1 cellular context compared by ENCODE assay signal in the genomic region with DNA sequence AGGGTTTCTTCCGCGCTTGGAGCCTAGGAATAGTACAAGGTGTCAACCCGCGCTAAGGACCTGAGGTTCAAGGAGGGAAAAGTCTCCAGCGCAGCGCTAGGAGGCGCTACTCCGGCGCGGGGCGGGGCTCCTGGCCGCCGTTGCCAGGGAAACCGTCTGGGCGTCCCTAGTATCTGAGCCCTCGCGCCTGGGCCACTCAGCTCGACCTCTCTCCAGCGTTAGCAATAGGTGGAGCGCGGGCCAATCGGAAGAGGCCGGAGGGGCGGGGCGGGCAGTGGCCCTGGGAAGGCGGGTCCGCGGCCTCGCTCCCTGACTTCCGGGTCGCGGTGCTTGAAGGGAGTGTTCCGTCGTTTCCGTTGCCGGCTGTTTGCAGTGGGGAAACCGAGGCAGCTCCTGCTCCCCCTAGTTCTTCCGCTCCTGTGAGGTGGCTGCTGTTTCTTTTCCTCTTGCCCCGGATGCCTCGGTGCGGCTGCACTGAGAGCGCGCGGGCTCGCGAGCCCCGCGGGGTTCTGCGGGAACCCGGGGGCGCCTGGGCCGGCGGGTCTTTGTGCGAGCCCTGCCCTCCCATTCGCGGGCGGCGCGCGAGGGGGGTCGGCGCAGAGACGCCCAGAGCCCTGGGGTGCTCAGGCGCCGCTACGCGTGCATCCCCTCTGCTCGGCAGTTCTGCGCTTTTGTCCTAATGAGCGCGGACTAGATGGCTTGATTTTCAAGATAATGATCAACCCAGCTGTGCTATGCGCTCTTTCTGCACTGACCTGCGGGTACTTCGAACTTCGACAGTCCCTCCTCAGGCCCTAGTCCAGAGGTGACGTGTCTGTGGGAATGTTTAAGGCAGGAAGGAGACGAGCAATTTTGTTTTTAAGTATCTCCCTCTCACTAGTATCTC.
TF ChIP-seq lines count a peak whose summit lies in the region.

A gene with protein sequence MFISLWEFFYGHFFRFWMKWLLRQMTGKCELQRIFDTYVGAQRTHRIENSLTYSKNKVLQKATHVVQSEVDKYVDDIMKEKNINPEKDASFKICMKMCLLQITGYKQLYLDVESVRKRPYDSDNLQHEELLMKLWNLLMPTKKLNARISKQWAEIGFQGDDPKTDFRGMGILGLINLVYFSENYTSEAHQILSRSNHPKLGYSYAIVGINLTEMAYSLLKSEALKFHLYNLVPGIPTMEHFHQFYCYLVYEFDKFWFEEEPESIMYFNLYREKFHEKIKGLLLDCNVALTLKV (plus strand): TSS at position 312 of the 886 bp plus-strand sequence. CDS start 1,261 bp downstream, outside the sequence.

TF ChIP-seq in K562, 482 proteins besides CTCF, POLR2A, EP300 and RAD21 (continued from another document and continues in another):
- no peak for TF ChIP-seq ZNF165 (CRISPR knock-in tag; IDR thresholded peaks at IDR 0.05; ENCODE audit: borderline replicate concordance)
- TF ChIP-seq ZC3H11A (IDR thresholded peaks at IDR 0.05; ENCODE audit: low read depth, low read length): 0 out of 2 replicates have a peak, but pooled peaks have one; percentile 27
- TF ChIP-seq DACH1 (IDR thresholded peaks at IDR 0.05; ENCODE audit: partially characterized antibody): peak; percentile 72
- TF ChIP-seq KLF1 (tag; IDR thresholded peaks at IDR 0.05): peak; percentile 93
- TF ChIP-seq, protein P1, sequence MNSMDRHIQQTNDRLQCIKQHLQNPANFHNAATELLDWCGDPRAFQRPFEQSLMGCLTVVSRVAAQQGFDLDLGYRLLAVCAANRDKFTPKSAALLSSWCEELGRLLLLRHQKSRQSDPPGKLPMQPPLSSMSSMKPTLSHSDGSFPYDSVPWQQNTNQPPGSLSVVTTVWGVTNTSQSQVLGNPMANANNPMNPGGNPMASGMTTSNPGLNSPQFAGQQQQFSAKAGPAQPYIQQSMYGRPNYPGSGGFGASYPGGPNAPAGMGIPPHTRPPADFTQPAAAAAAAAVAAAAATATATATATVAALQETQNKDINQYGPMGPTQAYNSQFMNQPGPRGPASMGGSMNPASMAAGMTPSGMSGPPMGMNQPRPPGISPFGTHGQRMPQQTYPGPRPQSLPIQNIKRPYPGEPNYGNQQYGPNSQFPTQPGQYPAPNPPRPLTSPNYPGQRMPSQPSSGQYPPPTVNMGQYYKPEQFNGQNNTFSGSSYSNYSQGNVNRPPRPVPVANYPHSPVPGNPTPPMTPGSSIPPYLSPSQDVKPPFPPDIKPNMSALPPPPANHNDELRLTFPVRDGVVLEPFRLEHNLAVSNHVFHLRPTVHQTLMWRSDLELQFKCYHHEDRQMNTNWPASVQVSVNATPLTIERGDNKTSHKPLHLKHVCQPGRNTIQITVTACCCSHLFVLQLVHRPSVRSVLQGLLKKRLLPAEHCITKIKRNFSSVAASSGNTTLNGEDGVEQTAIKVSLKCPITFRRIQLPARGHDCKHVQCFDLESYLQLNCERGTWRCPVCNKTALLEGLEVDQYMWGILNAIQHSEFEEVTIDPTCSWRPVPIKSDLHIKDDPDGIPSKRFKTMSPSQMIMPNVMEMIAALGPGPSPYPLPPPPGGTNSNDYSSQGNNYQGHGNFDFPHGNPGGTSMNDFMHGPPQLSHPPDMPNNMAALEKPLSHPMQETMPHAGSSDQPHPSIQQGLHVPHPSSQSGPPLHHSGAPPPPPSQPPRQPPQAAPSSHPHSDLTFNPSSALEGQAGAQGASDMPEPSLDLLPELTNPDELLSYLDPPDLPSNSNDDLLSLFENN (IDR thresholded peaks at IDR 0.05; ENCODE audit: low read depth in 2 of 2, low read length in 2 of 2): no peak
- no peak for TF ChIP-seq FOXK1 (CRISPR knock-in tag; IDR thresholded peaks at IDR 0.05; ENCODE audit: borderline replicate concordance)
- no peak for TF ChIP-seq TCF3 (CRISPR knock-in tag; IDR thresholded peaks at IDR 0.05)
- 0 out of 2 replicates have a peak, but pooled peaks have one; percentile 25 for TF ChIP-seq DMBX1 (CRISPR knock-in tag; IDR thresholded peaks at IDR 0.05; ENCODE audit: borderline replicate concordance)
- TF ChIP-seq, protein P2, sequence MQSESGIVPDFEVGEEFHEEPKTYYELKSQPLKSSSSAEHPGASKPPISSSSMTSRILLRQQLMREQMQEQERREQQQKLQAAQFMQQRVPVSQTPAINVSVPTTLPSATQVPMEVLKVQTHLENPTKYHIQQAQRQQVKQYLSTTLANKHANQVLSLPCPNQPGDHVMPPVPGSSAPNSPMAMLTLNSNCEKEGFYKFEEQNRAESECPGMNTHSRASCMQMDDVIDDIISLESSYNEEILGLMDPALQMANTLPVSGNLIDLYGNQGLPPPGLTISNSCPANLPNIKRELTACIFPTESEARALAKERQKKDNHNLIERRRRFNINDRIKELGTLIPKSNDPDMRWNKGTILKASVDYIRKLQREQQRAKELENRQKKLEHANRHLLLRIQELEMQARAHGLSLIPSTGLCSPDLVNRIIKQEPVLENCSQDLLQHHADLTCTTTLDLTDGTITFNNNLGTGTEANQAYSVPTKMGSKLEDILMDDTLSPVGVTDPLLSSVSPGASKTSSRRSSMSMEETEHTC (IDR thresholded peaks at IDR 0.05): no peak
- TF ChIP-seq, protein P3, sequence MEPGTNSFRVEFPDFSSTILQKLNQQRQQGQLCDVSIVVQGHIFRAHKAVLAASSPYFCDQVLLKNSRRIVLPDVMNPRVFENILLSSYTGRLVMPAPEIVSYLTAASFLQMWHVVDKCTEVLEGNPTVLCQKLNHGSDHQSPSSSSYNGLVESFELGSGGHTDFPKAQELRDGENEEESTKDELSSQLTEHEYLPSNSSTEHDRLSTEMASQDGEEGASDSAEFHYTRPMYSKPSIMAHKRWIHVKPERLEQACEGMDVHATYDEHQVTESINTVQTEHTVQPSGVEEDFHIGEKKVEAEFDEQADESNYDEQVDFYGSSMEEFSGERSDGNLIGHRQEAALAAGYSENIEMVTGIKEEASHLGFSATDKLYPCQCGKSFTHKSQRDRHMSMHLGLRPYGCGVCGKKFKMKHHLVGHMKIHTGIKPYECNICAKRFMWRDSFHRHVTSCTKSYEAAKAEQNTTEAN (CRISPR knock-in tag; IDR thresholded peaks at IDR 0.05): peak; percentile 63; the same call in 1 of the 2 replicates
- TF ChIP-seq NCOA6 (IDR thresholded peaks at IDR 0.05): peak; percentile 21; the same call in 1 of the 2 replicates
- peak; percentile 78 to 81 for TF ChIP-seq NRF1 (conservative IDR thresholded peaks at IDR 0.05 in 1 of 2, IDR thresholded peaks at IDR 0.05 in 1 of 2)
- TF ChIP-seq ZNF76 (CRISPR knock-in tag; IDR thresholded peaks at IDR 0.05; ENCODE audit: borderline replicate concordance): no peak
- TF ChIP-seq PML (IDR thresholded peaks at IDR 0.05; ENCODE audit: low read length): peak; percentile 27; the same call in 1 of the 2 replicates
- TF ChIP-seq XRCC3 (IDR thresholded peaks at IDR 0.05): no peak
- no peak for TF ChIP-seq CBX8 (IDR thresholded peaks at IDR 0.05; ENCODE audit: borderline replicate concordance, extremely low read depth, low read depth, low read length, poor library complexity, severe bottlenecking)
- no peak for TF ChIP-seq NR1H2 (CRISPR knock-in tag; IDR thresholded peaks at IDR 0.05)
- TF ChIP-seq, protein P4, sequence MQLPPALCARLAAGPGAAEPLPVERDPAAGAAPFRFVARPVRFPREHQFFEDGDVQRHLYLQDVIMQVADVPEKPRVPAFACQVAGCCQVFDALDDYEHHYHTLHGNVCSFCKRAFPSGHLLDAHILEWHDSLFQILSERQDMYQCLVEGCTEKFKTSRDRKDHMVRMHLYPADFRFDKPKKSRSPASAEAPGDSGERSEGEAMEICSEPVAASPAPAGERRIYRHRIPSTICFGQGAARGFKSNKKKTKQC (CRISPR knock-in tag; IDR thresholded peaks at IDR 0.05): no peak
- peak; percentile 41 for TF ChIP-seq CCNT2 (IDR thresholded peaks at IDR 0.05; ENCODE audit: borderline replicate concordance, extremely low read depth, insufficient read length, low read depth, low read length)
- TF ChIP-seq, protein P5, sequence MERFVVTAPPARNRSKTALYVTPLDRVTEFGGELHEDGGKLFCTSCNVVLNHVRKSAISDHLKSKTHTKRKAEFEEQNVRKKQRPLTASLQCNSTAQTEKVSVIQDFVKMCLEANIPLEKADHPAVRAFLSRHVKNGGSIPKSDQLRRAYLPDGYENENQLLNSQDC (CRISPR knock-in tag; IDR thresholded peaks at IDR 0.05): no peak
- TF ChIP-seq ELF4 (CRISPR knock-in tag; IDR thresholded peaks at IDR 0.05): no peak
- TF ChIP-seq PHF21A (IDR thresholded peaks at IDR 0.05; ENCODE audit: borderline replicate concordance, low read depth): no peak
- 0 out of 2 replicates have a peak, but pooled peaks have one; percentile 6 for TF ChIP-seq EGR1 (conservative IDR thresholded peaks at IDR 0.05)
- no peak for TF ChIP-seq YBX1 (IDR thresholded peaks at IDR 0.05)
- TF ChIP-seq TBP (optimal IDR thresholded peaks at IDR 0.05; ENCODE audit: low read depth, low read length): peak; percentile 66
- TF ChIP-seq, protein P6, sequence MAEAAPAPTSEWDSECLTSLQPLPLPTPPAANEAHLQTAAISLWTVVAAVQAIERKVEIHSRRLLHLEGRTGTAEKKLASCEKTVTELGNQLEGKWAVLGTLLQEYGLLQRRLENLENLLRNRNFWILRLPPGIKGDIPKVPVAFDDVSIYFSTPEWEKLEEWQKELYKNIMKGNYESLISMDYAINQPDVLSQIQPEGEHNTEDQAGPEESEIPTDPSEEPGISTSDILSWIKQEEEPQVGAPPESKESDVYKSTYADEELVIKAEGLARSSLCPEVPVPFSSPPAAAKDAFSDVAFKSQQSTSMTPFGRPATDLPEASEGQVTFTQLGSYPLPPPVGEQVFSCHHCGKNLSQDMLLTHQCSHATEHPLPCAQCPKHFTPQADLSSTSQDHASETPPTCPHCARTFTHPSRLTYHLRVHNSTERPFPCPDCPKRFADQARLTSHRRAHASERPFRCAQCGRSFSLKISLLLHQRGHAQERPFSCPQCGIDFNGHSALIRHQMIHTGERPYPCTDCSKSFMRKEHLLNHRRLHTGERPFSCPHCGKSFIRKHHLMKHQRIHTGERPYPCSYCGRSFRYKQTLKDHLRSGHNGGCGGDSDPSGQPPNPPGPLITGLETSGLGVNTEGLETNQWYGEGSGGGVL (CRISPR knock-in tag; IDR thresholded peaks at IDR 0.05): no peak
- TF ChIP-seq, protein P7, sequence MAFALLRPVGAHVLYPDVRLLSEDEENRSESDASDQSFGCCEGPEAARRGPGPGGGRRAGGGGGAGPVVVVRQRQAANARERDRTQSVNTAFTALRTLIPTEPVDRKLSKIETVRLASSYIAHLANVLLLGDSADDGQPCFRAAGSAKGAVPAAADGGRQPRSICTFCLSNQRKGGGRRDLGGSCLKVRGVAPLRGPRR (CRISPR knock-in tag; IDR thresholded peaks at IDR 0.05): no peak
- TF ChIP-seq STAG1 (CRISPR knock-in tag; IDR thresholded peaks at IDR 0.05; ENCODE audit: borderline replicate concordance): no peak
- TF ChIP-seq, protein P8, sequence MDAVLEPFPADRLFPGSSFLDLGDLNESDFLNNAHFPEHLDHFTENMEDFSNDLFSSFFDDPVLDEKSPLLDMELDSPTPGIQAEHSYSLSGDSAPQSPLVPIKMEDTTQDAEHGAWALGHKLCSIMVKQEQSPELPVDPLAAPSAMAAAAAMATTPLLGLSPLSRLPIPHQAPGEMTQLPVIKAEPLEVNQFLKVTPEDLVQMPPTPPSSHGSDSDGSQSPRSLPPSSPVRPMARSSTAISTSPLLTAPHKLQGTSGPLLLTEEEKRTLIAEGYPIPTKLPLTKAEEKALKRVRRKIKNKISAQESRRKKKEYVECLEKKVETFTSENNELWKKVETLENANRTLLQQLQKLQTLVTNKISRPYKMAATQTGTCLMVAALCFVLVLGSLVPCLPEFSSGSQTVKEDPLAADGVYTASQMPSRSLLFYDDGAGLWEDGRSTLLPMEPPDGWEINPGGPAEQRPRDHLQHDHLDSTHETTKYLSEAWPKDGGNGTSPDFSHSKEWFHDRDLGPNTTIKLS (IDR thresholded peaks at IDR 0.05; ENCODE audit: borderline replicate concordance, low read depth): no peak; the same call in 1 of the 2 replicates
- TF ChIP-seq, protein P9, sequence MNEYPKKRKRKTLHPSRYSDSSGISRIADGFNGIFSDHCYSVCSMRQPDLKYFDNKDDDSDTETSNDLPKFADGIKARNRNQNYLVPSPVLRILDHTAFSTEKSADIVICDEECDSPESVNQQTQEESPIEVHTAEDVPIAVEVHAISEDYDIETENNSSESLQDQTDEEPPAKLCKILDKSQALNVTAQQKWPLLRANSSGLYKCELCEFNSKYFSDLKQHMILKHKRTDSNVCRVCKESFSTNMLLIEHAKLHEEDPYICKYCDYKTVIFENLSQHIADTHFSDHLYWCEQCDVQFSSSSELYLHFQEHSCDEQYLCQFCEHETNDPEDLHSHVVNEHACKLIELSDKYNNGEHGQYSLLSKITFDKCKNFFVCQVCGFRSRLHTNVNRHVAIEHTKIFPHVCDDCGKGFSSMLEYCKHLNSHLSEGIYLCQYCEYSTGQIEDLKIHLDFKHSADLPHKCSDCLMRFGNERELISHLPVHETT (CRISPR knock-in tag; conservative IDR thresholded peaks at IDR 0.05 in 1 of 2, IDR thresholded peaks at IDR 0.05 in 1 of 2): no peak
- no peak for TF ChIP-seq KLF10 (CRISPR knock-in tag; IDR thresholded peaks at IDR 0.05)
- TF ChIP-seq ZNF263 (CRISPR knock-in tag; IDR thresholded peaks at IDR 0.05; ENCODE audit: borderline replicate concordance): peak; percentile 53; the same call in 1 of the 2 replicates
- peak; percentile 81; the same call in 1 of the 2 replicates for TF ChIP-seq KLF13 (tag; IDR thresholded peaks at IDR 0.05; ENCODE audit: borderline replicate concordance, low read depth)
- no peak for TF ChIP-seq FOXJ2 (tag; IDR thresholded peaks at IDR 0.05)
- TF ChIP-seq MAFK (IDR thresholded peaks at IDR 0.05; ENCODE audit: low read length): no peak
- TF ChIP-seq ARID2 (IDR thresholded peaks at IDR 0.05): no peak
- 0 out of 2 replicates have a peak, but pooled peaks have one; percentile 27 for TF ChIP-seq MTA2 (IDR thresholded peaks at IDR 0.05; ENCODE audit: low read depth)
- TF ChIP-seq MYBL2 (IDR thresholded peaks at IDR 0.05; ENCODE audit: low read depth): no peak
- TF ChIP-seq MYBL2 (CRISPR knock-in tag; IDR thresholded peaks at IDR 0.05; ENCODE audit: borderline replicate concordance): no peak
- TF ChIP-seq, protein P10, sequence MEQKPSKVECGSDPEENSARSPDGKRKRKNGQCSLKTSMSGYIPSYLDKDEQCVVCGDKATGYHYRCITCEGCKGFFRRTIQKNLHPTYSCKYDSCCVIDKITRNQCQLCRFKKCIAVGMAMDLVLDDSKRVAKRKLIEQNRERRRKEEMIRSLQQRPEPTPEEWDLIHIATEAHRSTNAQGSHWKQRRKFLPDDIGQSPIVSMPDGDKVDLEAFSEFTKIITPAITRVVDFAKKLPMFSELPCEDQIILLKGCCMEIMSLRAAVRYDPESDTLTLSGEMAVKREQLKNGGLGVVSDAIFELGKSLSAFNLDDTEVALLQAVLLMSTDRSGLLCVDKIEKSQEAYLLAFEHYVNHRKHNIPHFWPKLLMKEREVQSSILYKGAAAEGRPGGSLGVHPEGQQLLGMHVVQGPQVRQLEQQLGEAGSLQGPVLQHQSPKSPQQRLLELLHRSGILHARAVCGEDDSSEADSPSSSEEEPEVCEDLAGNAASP (IDR thresholded peaks at IDR 0.05): no peak
- 0 out of 2 replicates have a peak, but pooled peaks have one; percentile 49 for TF ChIP-seq ZNF431 (CRISPR knock-in tag; IDR thresholded peaks at IDR 0.05)
- TF ChIP-seq ZNF561 (CRISPR knock-in tag; conservative IDR thresholded peaks at IDR 0.05): no peak
- no peak for TF ChIP-seq ZNF354B (CRISPR knock-in tag; IDR thresholded peaks at IDR 0.05)
- peak; percentile 93 for TF ChIP-seq POLR2G (IDR thresholded peaks at IDR 0.05; ENCODE audit: low read depth, low read length)
- no peak for TF ChIP-seq XRCC4 (IDR thresholded peaks at IDR 0.05; ENCODE audit: extremely low read depth, insufficient read depth, insufficient read length)
- TF ChIP-seq RBM22 (IDR thresholded peaks at IDR 0.05; ENCODE audit: low read depth, low read length, poor library complexity, severe bottlenecking): peak; percentile 93
- TF ChIP-seq ZNF324 (CRISPR knock-in tag; IDR thresholded peaks at IDR 0.05): no peak
- TF ChIP-seq CBFA2T3 (IDR thresholded peaks at IDR 0.05): no peak
